Comparison of ENCODE assay signal across 8 cellular contexts in genomic region chr12:31922341-31923062, GRCh38. TPM values are rescaled to one million over a fixed set of nuclear protein-coding genes. Genes with fewer than 3 reads are reported as not detected.
DNase-seq lines count a peak whose midpoint lies in the region; ATAC-seq, FAIRE-seq and TF ChIP-seq lines count a peak whose summit lies in the region.

No MANE protein-coding gene starts in this region.

- peak overlapping the region; percentile 77 for H3K27ac Mint-ChIP-seq in activated naive CD4-positive, alpha-beta T cell treated with anti-CD3 and anti-CD28 coated beads, Interleukin-2, amount 10 ng/mL, durations not matched to agents 7 days and 5 days
- H3K27ac Mint-ChIP-seq in stimulated activated naive CD8-positive, alpha-beta T cell treated with anti-CD3 and anti-CD28 coated beads, Interleukin-15, amount 100 ng/mL, for 72 hours = no peak overlapping the region

- no peak overlapping the region for H2BK12ac ChIP-seq in H1 (ENCODE audit: low read depth, low read length)

- H3K36me3 Mint-ChIP-seq in activated naive CD4-positive, alpha-beta T cell treated with anti-CD3 and anti-CD28 coated beads, Interleukin-2, amount 10 ng/mL, durations not matched to agents 7 days and 5 days = peaks cover 34% of the 10 kb centered on the region

- H3K23ac ChIP-seq in H1 (ENCODE audit: insufficient read length) = no peak overlapping the region

- no TSS peak for BruUV-seq in PC-3 (replicated peaks; lab: Mats Ljungman, UMichigan)

- H3K4me1 Mint-ChIP-seq in activated naive CD4-positive, alpha-beta T cell treated with anti-CD3 and anti-CD28 coated beads, Interleukin-2, amount 10 ng/mL, durations not matched to agents 7 days and 5 days = peaks cover 7% of the 10 kb centered on the region
- peaks cover 7% of the 10 kb centered on the region for H3K4me1 Mint-ChIP-seq in stimulated activated naive CD8-positive, alpha-beta T cell treated with anti-CD3 and anti-CD28 coated beads, Interleukin-15, amount 100 ng/mL, for 72 hours

- peaks cover 39% of the 10 kb centered on the region for H3K9me3 Mint-ChIP-seq in activated naive CD4-positive, alpha-beta T cell treated with anti-CD3 and anti-CD28 coated beads, Interleukin-2, amount 10 ng/mL, durations not matched to agents 7 days and 5 days
- H3K9me3 Mint-ChIP-seq in stimulated activated naive CD8-positive, alpha-beta T cell treated with anti-CD3 and anti-CD28 coated beads, Interleukin-15, amount 100 ng/mL, for 72 hours = peaks cover 12 to 15% of the 10 kb centered on the region in 2 donors

- no peak overlapping the region for H2BK5ac ChIP-seq in H1 (ENCODE audit: low read depth, low read length)

- H3K4me2 ChIP-seq in PC-3 (ENCODE audit: low read length) (no peak overlapping the region), H1 (ENCODE audit: insufficient read depth in 1 of 2, low read depth in 2 of 2, low read length in 2 of 2) (no peak overlapping the region)

- H3K9me3 ChIP-seq in PC-3 (ENCODE audit: low read length) (0 out of 2 replicates have a peak, but pooled peaks cover 6% of the 10 kb centered on the region), H1 (ENCODE audit: insufficient read depth in 2 of 2, low read depth in 1 of 2, low read length in 1 of 2) (peaks cover 11 to 13% of the 10 kb centered on the region in 2 experiments), upper lobe of left lung (peaks cover 6 to 21% (median 16%) of the 10 kb centered on the region in 4 donors), adrenal gland (replicated peaks in 1 of 3) (peaks cover 0 to 11% (median 0%) of the 10 kb centered on the region in 3 donors)

- H4K91ac ChIP-seq in H1 (replicated peaks; ENCODE audit: insufficient read length, low read length) = no peak overlapping the region

- no peak overlapping the region for H3K18ac ChIP-seq in H1 (ENCODE audit: extremely low read depth, low read length)

- TF ChIP-seq CTCF in PC-3 (conservative IDR thresholded peaks at IDR 0.05; ENCODE audit: low read depth, low read length) (no peak), H1 (IDR thresholded peaks at IDR 0.05; ENCODE audit: control extremely low read depth in 1 of 3, insufficient read depth in 1 of 3, low read depth in 1 of 3, low read length in 3 of 3) (no peak), upper lobe of left lung (IDR thresholded peaks at IDR 0.05) (no peak), adrenal gland (IDR thresholded peaks at IDR 0.05) (no peak)

- no peak overlapping the region for H3K56ac ChIP-seq in H1 (replicated peaks; ENCODE audit: insufficient read length, low read depth, low read length)

- no peak overlapping the region for H3K9ac ChIP-seq in PC-3 (ENCODE audit: low read length)
- H3K9ac ChIP-seq in H1 (replicated peaks in 1 of 4; ENCODE audit: extremely low read depth in 1 of 4, low read depth in 3 of 4, low read length in 3 of 4) = no peak overlapping the region

- POLR2A ChIA-PET in PC-3 (lab: Charles Lee; ENCODE audit: unreplicated experiment) (no interaction called here), H1 (lab: Charles Lee; ENCODE audit: partially characterized antibody) (interaction anchor here (0.5 to 1.0 kb wide), 2 partner anchors 11 to 191 kb away, joined by 3 read pairs; no protein-coding TSS in a partner anchor)

- ATAC-seq in PC-3 (peak; percentile 43; the same call in 1 of the 2 replicates), upper lobe of left lung (ENCODE audit: low FRiP score in 2 of 2) (no peak)
- ATAC-seq in stimulated activated naive CD8-positive, alpha-beta T cell treated with anti-CD3 and anti-CD28 coated beads, Interleukin-15, amount 100 ng/mL, for 72 hours = peak; percentile 76

- H3K4ac ChIP-seq in H1 (replicated peaks; ENCODE audit: insufficient read length, low read depth, low read length) = no peak overlapping the region

- no peak overlapping the region for H2BK120ac ChIP-seq in H1 (replicated peaks; ENCODE audit: low read depth, low read length)

- TF ChIP-seq POLR2A in H1 (IDR thresholded peaks at IDR 0.05; ENCODE audit: control extremely low read depth in 1 of 2, low read depth in 2 of 2, low read length in 2 of 2) (no peak), upper lobe of left lung (IDR thresholded peaks at IDR 0.05) (no peak), adrenal gland (IDR thresholded peaks at IDR 0.05) (no peak)

- no peaks in the 10 kb centered on the region for H3K27me3 ChIP-seq in PC-3 (ENCODE audit: low read length)
- no peaks in the 10 kb centered on the region for H3K27me3 ChIP-seq in H1 (replicated peaks in 1 of 4; ENCODE audit: control insufficient read depth in 3 of 4, extremely low read depth in 1 of 4, insufficient read depth in 3 of 4, low read length in 3 of 4)
- H3K27me3 ChIP-seq in upper lobe of left lung = no peaks in the 10 kb centered on the region
- H3K27me3 ChIP-seq in H7 (ENCODE audit: control insufficient read depth, insufficient read depth, low read length) = no peaks in the 10 kb centered on the region
- no peaks in the 10 kb centered on the region for H3K27me3 ChIP-seq in adrenal gland

- no peaks in the 10 kb centered on the region for H3K9me2 ChIP-seq in PC-3 (replicated peaks; ENCODE audit: low read length)

- no peak overlapping the region for H2BK15ac ChIP-seq in H1 (ENCODE audit: low read length)

- intact Hi-C loops in PC-3 (cut with micrococcal nuclease) = no loop called here
- intact Hi-C loops in adrenal gland (cut with DNase I) = no loop called here

- H2BK20ac ChIP-seq in H1 (ENCODE audit: low read length) = no peak overlapping the region

- H3K4me1 ChIP-seq in PC-3 (ENCODE audit: insufficient read depth, low read length) (no peaks in the 10 kb centered on the region), H1 (replicated peaks in 1 of 4; ENCODE audit: control insufficient read depth in 3 of 4, insufficient read depth in 4 of 4, low read length in 3 of 4) (0 out of 7 replicates have a peak, but pooled peaks cover 0 to 2% (median 0%) of the 10 kb centered on the region in 4 experiments), upper lobe of left lung (no peaks in the 10 kb centered on the region), adrenal gland (replicated peaks in 1 of 2) (no peaks in the 10 kb centered on the region)

- H3K79me2 ChIP-seq in PC-3 (ENCODE audit: low read length) (no peaks in the 10 kb centered on the region), H1 (ENCODE audit: control insufficient read depth in 1 of 2, insufficient read depth in 2 of 2, low read length in 2 of 2) (no peaks in the 10 kb centered on the region)

- no peaks in the 10 kb centered on the region for H3F3A ChIP-seq in PC-3 (ENCODE audit: low read length, unreplicated experiment)

- H3K23me2 ChIP-seq in H1 (ENCODE audit: low read depth, low read length) = no peaks in the 10 kb centered on the region

- FAIRE-seq in H1 (lab: Jason Lieb, UNC) = no peak

- DNase-seq in activated naive CD4-positive, alpha-beta T cell treated with anti-CD3 and anti-CD28 coated beads, Interleukin-2, amount 10 ng/mL, durations not matched to agents 7 days and 5 days = no peak
- DNase-seq in activated naive CD4-positive, alpha-beta T cell treated with anti-CD3 and anti-CD28 coated beads, Interleukin-2, amount 50 U/mL, for 16 hours = no peak
- DNase-seq in PC-3 = peak; percentile 63
- DNase-seq in H1 (ENCODE audit: low read depth in 1 of 2, low spot score in 2 of 2) = no peak
- no peak for DNase-seq in stimulated activated naive CD8-positive, alpha-beta T cell treated with anti-CD3 and anti-CD28 coated beads, Interleukin-15, amount 100 ng/mL, for 72 hours
- DNase-seq in upper lobe of left lung = no peak
- DNase-seq in H7 = no peak
- no peak for DNase-seq in adrenal gland

- WGBS in H1 (ENCODE audit: extremely low coverage in 1 of 2, insufficient coverage in 1 of 2, insufficient read length in 1 of 2, insufficient replicate concordance in 2 of 2, low coverage in 1 of 2, low lambda C conversion rate in 2 of 2, missing lambda C conversion rate in 1 of 2), 2 experiments = 100% methylated on average over 1 of the region's 1 CpG; no CpG with 5 or more reads in 1 of the 2 experiments
- WGBS in upper lobe of left lung, 2 donors = 89 to 100% methylated on average over 1 of the region's 1 CpG
- WGBS in adrenal gland, 4 donors = 74 to 87% (median 82%) methylated on average over 1 of the region's 1 CpG

- no peak for TF ChIP-seq EP300 in H1 (IDR thresholded peaks at IDR 0.05; ENCODE audit: borderline replicate concordance in 1 of 2, low read depth in 2 of 2, low read length in 2 of 2)
- TF ChIP-seq EP300 in upper lobe of left lung (IDR thresholded peaks at IDR 0.05) = no peak

- no peaks in the 10 kb centered on the region for H4K20me1 ChIP-seq in PC-3 (ENCODE audit: low read length)
- H4K20me1 ChIP-seq in H1 (replicated peaks in 1 of 2; ENCODE audit: control insufficient read depth in 1 of 2, insufficient read depth in 2 of 2, low read length in 2 of 2) = no peaks in the 10 kb centered on the region

- no peak overlapping the region for H3K4me3 Mint-ChIP-seq in activated naive CD4-positive, alpha-beta T cell treated with anti-CD3 and anti-CD28 coated beads, Interleukin-2, amount 10 ng/mL, durations not matched to agents 7 days and 5 days
- no peak overlapping the region for H3K4me3 Mint-ChIP-seq in stimulated activated naive CD8-positive, alpha-beta T cell treated with anti-CD3 and anti-CD28 coated beads, Interleukin-15, amount 100 ng/mL, for 72 hours

- CTCF ChIA-PET in activated naive CD4-positive, alpha-beta T cell treated with anti-CD3 and anti-CD28 coated beads, Interleukin-2, amount 10 ng/mL, durations not matched to agents 7 days and 5 days (lab: Charles Lee) = no interaction called here
- CTCF ChIA-PET in PC-3 (lab: Charles Lee) (no interaction called here), H1 (lab: Charles Lee; ENCODE audit: partially characterized antibody) (no interaction called here)

- no peak overlapping the region for H2AFZ ChIP-seq in PC-3 (ENCODE audit: low read length)
- no peak overlapping the region for H2AFZ ChIP-seq in H1 (ENCODE audit: low read length)

- no peak overlapping the region for H2AK5ac ChIP-seq in H1 (ENCODE audit: low read depth, low read length)

- no peaks in the 10 kb centered on the region for H3K27me3 Mint-ChIP-seq in activated naive CD4-positive, alpha-beta T cell treated with anti-CD3 and anti-CD28 coated beads, Interleukin-2, amount 10 ng/mL, durations not matched to agents 7 days and 5 days
- no peaks in the 10 kb centered on the region for H3K27me3 Mint-ChIP-seq in stimulated activated naive CD8-positive, alpha-beta T cell treated with anti-CD3 and anti-CD28 coated beads, Interleukin-15, amount 100 ng/mL, for 72 hours

- no peak overlapping the region for H3K4me3 ChIP-seq in PC-3 (ENCODE audit: low read length)
- no peak overlapping the region for H3K4me3 ChIP-seq in H1 (ENCODE audit: extremely low read depth in 1 of 4, insufficient read depth in 2 of 4, low read depth in 3 of 4, low read length in 4 of 4)
- H3K4me3 ChIP-seq in upper lobe of left lung = no peak overlapping the region
- H3K4me3 ChIP-seq in H7 (ENCODE audit: insufficient read depth, low read depth, low read length) = no peak overlapping the region
- no peak overlapping the region for H3K4me3 ChIP-seq in adrenal gland

- H3K14ac ChIP-seq in H1 (ENCODE audit: insufficient read length) = no peak overlapping the region

- H3K36me3 ChIP-seq in PC-3 (ENCODE audit: low read depth, low read length) = no peaks in the 10 kb centered on the region
- no peaks in the 10 kb centered on the region for H3K36me3 ChIP-seq in H1 (ENCODE audit: control insufficient read depth in 2 of 4, insufficient read depth in 4 of 4, low read length in 3 of 4)
- H3K36me3 ChIP-seq in upper lobe of left lung = no peaks in the 10 kb centered on the region
- no peaks in the 10 kb centered on the region for H3K36me3 ChIP-seq in H7 (replicated peaks; ENCODE audit: control insufficient read depth, insufficient read depth, low read length)
- no peaks in the 10 kb centered on the region for H3K36me3 ChIP-seq in adrenal gland (replicated peaks in 1 of 2)

- no peak for TF ChIP-seq RAD21 in H1 (IDR thresholded peaks at IDR 0.05 in 1 of 2, conservative IDR thresholded peaks at IDR 0.05 in 1 of 2; ENCODE audit: low read depth in 2 of 2, low read length in 2 of 2)

- no peak overlapping the region for H4K8ac ChIP-seq in H1 (ENCODE audit: extremely low read depth, insufficient read depth, low read length)

- H3K27ac ChIP-seq in PC-3 (ENCODE audit: low read length) (no peak overlapping the region), H1 (ENCODE audit: low read depth, low read length) (no peak overlapping the region), upper lobe of left lung (no peak overlapping the region), adrenal gland (no peak overlapping the region)

- no peak overlapping the region for H4K5ac ChIP-seq in H1 (ENCODE audit: insufficient read length, low read depth, low read length)

- no peaks in the 10 kb centered on the region for H3K79me1 ChIP-seq in H1 (ENCODE audit: low read depth, low read length)

RNA-seq across cellular contexts. Expression of gene RESF1, which starts 36.7 kb away (rescaled TPM):
- total RNA-seq in PC-3 (2014; rRNA removed) (9.4 and 14.8 TPM in 2 replicates), upper lobe of left lung (100 to 1,000 TPM in 2 of 6 donors, 10 to 100 TPM in 4; 29.7 to 124 (median 64.8) TPM), adrenal gland (10 to 100 TPM in 7 of 8 donors, 1 to 10 TPM in 1; 8.2 to 72.3 (median 34.8) TPM)
- 116 and 128 TPM in 2 replicates for total RNA-seq in H1 (2021; fragmentation: NEBNext Ultra II Directional; extraction: Animal tissue kit (Norgen Biotek cat#: 25700))
- polyA plus RNA-seq in H1 (2011; rRNA removed) (49.4 and 64.3 TPM in 2 replicates), adrenal gland (10 to 100 TPM; 22.1 to 83.0 (median 32.4) TPM)
- polyA plus RNA-seq in H1 (2011; cell fraction: cytosol; rRNA removed) = 76.6 TPM
- 46.7 TPM for polyA plus RNA-seq in H1 (2011; cell fraction: nucleus; rRNA removed)
- 28.8 to 56.1 TPM (median 37.4 TPM) in 4 replicates for polyA plus RNA-seq in H1 (2012, experiment 1 of 2)
- polyA plus RNA-seq in H1 (2012, experiment 2 of 2) = 6.4 TPM
- 113 TPM for polyA plus RNA-seq in H1 (2013, experiment 1 of 2)
- 99.4 TPM for polyA plus RNA-seq in H1 (2013, experiment 2 of 2)
- 141 and 220 TPM in 2 replicates for polyA minus RNA-seq in H1 (2011; rRNA and poly(A)+ RNA removed)
- 61.0 TPM for polyA minus RNA-seq in H1 (2011; cell fraction: cytosol; rRNA and poly(A)+ RNA removed)
- 332 TPM for polyA minus RNA-seq in H1 (2011; cell fraction: nucleus; rRNA and poly(A)+ RNA removed)
- total RNA-seq in H7 (2014; rRNA removed; shearing (Covaris generic)) = 51.8 and 69.6 TPM in 2 replicates

Comparison
In these comparisons a context has a peak if more than half of its experiments do, and no peak if none do; other contexts are left out.
1. ATAC-seq: peak in PC-3 (single experiment) and stimulated activated naive CD8-positive, alpha-beta T cell treated with anti-CD3 and anti-CD28 coated beads, Interleukin-15, amount 100 ng/mL, for 72 hours (single experiment); none in upper lobe of left lung (0 of 2).